ENCODE assay signal across 1 cellular context in the genomic region with DNA sequence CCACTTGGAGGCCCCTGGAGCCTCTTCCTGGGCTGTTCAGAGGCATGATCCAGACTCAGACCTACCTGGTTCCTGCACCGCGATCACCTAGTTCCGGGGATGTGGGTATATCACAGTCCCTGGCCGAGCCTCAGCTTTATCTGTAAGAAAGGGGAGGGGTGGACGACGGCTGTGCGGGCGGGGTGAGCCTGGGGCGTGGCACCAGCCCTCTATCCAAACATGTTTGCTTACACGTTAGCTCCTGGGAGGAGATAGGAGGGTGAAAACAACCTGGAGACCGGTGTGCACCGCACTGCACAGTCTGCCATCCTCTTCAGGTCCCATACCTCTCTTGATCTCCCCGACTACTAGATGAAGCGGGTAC.
TF ChIP-seq lines count a peak whose summit lies in the region.

No MANE protein-coding gene starts in this region.

TF ChIP-seq in IMR-90, 13 proteins besides CTCF, POLR2A, EP300 and RAD21 (continued from another document):
- TF ChIP-seq USF2 (IDR thresholded peaks at IDR 0.05; ENCODE audit: low read depth, low read length) (no peak), FOS (IDR thresholded peaks at IDR 0.05; ENCODE audit: low read depth, low read length) (no peak), MAZ (IDR thresholded peaks at IDR 0.05; ENCODE audit: borderline replicate concordance, low read depth, low read length) (no peak), RFX5 (IDR thresholded peaks at IDR 0.05; ENCODE audit: low read depth, low read length) (no peak), CEBPB (IDR thresholded peaks at IDR 0.05; ENCODE audit: low read depth, low read length) (no peak), NFE2L2 (IDR thresholded peaks at IDR 0.05; ENCODE audit: low read depth, low read length) (no peak), RCOR1 (IDR thresholded peaks at IDR 0.05; ENCODE audit: insufficient replicate concordance, low read length) (no peak), MXI1 (IDR thresholded peaks at IDR 0.05; ENCODE audit: borderline replicate concordance, low read depth, low read length) (no peak)
- TF ChIP-seq, protein P1, sequence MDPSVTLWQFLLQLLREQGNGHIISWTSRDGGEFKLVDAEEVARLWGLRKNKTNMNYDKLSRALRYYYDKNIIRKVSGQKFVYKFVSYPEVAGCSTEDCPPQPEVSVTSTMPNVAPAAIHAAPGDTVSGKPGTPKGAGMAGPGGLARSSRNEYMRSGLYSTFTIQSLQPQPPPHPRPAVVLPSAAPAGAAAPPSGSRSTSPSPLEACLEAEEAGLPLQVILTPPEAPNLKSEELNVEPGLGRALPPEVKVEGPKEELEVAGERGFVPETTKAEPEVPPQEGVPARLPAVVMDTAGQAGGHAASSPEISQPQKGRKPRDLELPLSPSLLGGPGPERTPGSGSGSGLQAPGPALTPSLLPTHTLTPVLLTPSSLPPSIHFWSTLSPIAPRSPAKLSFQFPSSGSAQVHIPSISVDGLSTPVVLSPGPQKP (IDR thresholded peaks at IDR 0.05; ENCODE audit: borderline replicate concordance, low read depth, low read length): no peak
